Comparison of ENCODE assay signal across 2 cellular contexts in genomic region chr16:17460890-17461289, GRCh38.
TF ChIP-seq lines count a peak whose summit lies in the region.

No MANE protein-coding gene starts in this region.

TF ChIP-seq in H1, 55 proteins besides CTCF, POLR2A, EP300 and RAD21 (continued from another document):
- TF ChIP-seq JUN (IDR thresholded peaks at IDR 0.05; ENCODE audit: low read depth, low read length) (no peak), ASH2L (IDR thresholded peaks at IDR 0.05; ENCODE audit: low read length) (no peak), HDAC6 (IDR thresholded peaks at IDR 0.05; ENCODE audit: low read depth, low read length) (no peak), BCL11A (IDR thresholded peaks at IDR 0.05; ENCODE audit: low read depth in 2 of 2, low read length in 2 of 2) (no peak), TCF12 (IDR thresholded peaks at IDR 0.05; ENCODE audit: low read depth, low read length) (no peak), TBP (IDR thresholded peaks at IDR 0.05; ENCODE audit: low read depth, low read length) (no peak), TAF7 (optimal IDR thresholded peaks at IDR 0.05; ENCODE audit: borderline replicate concordance, low read depth, low read length) (no peak), CBX5 (IDR thresholded peaks at IDR 0.05; ENCODE audit: low read depth, low read length) (no peak), CHD2 (IDR thresholded peaks at IDR 0.05; ENCODE audit: low read length) (no peak), POU5F1 (IDR thresholded peaks at IDR 0.05; ENCODE audit: low read depth, low read length) (no peak), HDAC2 (IDR thresholded peaks at IDR 0.05; ENCODE audit: borderline replicate concordance in 1 of 2, low read depth in 2 of 2, low read length in 2 of 2) (no peak), RXRA (IDR thresholded peaks at IDR 0.05; ENCODE audit: insufficient read depth, low read depth, low read length) (no peak), TAF1 (IDR thresholded peaks at IDR 0.05; ENCODE audit: low read depth, low read length) (no peak), SIRT6 (IDR thresholded peaks at IDR 0.05; ENCODE audit: low read length) (no peak), BRCA1 (IDR thresholded peaks at IDR 0.05; ENCODE audit: low read depth, low read length) (no peak), CHD7 (IDR thresholded peaks at IDR 0.05; ENCODE audit: insufficient replicate concordance, low read length) (no peak)
- TF ChIP-seq, protein P1, sequence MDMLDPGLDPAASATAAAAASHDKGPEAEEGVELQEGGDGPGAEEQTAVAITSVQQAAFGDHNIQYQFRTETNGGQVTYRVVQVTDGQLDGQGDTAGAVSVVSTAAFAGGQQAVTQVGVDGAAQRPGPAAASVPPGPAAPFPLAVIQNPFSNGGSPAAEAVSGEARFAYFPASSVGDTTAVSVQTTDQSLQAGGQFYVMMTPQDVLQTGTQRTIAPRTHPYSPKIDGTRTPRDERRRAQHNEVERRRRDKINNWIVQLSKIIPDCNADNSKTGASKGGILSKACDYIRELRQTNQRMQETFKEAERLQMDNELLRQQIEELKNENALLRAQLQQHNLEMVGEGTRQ (IDR thresholded peaks at IDR 0.05; ENCODE audit: low read length), result no peak
- TF ChIP-seq, protein P2, sequence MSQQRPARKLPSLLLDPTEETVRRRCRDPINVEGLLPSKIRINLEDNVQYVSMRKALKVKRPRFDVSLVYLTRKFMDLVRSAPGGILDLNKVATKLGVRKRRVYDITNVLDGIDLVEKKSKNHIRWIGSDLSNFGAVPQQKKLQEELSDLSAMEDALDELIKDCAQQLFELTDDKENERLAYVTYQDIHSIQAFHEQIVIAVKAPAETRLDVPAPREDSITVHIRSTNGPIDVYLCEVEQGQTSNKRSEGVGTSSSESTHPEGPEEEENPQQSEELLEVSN (IDR thresholded peaks at IDR 0.05), result no peak
TF ChIP-seq in H1: peak in this region for 0.

TF ChIP-seq in GM12891, 5 proteins besides CTCF, POLR2A, EP300 and RAD21 (continued from another document):
- TF ChIP-seq SPI1 (IDR thresholded peaks at IDR 0.05; ENCODE audit: low read depth, low read length) (no peak), PAX5 (IDR thresholded peaks at IDR 0.05; ENCODE audit: insufficient read depth, low read length, severe bottlenecking) (no peak), TAF1 (IDR thresholded peaks at IDR 0.05; ENCODE audit: low read depth, low read length) (no peak), POU2F2 (IDR thresholded peaks at IDR 0.05; ENCODE audit: low read depth, low read length) (no peak)
